ENCODE assay signal across 9 cellular contexts in genomic region chr19:56567274-56568120, GRCh38. TPM values are rescaled to one million over a fixed set of nuclear protein-coding genes. Genes with fewer than 3 reads are reported as not detected.
A peak's percentile ranks its signal among the peaks of the same experiment; 100 is the strongest.
DNase-seq lines count a peak whose midpoint lies in the region; ATAC-seq, FAIRE-seq and TF ChIP-seq lines count a peak whose summit lies in the region.
"Had no signal": no experiment of that assay in that cellular context is flagged by ENCODE, and none has a peak within 500 bp of the region (broad histone marks: within the 10 kb centered on the region; RNA-seq: fewer than 3 reads in every experiment).

TSS of gene ZNF470 (plus strand) at chr19:56567468. CDS start at chr19:56570312, 2,844 bp downstream.

- H3K36me3 ChIP-seq in HepG2 (replicated peaks in 1 of 2; ENCODE audit: control insufficient read depth in 1 of 2, insufficient read depth in 2 of 2, low read length in 2 of 2) = no peaks in the 10 kb centered on the region

- no peak within 1 kb of the TSS for H3K4me3 ChIP-seq in HepG2 (replicated peaks in 1 of 3; ENCODE audit: insufficient read depth in 1 of 3, low read depth in 2 of 3, low read length in 3 of 3)

- TF ChIP-seq RAD21 in HepG2 (CRISPR knock-in tag; IDR thresholded peaks at IDR 0.05) = no peak

- H3K9me3 ChIP-seq in HepG2 (ENCODE audit: low read length) = peaks cover 92% of the 10 kb centered on the region

- H3K27ac ChIP-seq in 22Rv1 (peak within 1 kb of the TSS; percentile 67), HepG2 (ENCODE audit: extremely low read length, insufficient read depth, low read length) (no peak within 1 kb of the TSS)

- FAIRE-seq in HepG2 (lab: Jason Lieb, UNC) = no peak
- FAIRE-seq: G401.6 had no signal

- TF ChIP-seq EP300 in HepG2 (IDR thresholded peaks at IDR 0.05; ENCODE audit: low read depth in 2 of 2, low read length in 2 of 2) (no peak), HepG2 (CRISPR knock-in tag; IDR thresholded peaks at IDR 0.05; ENCODE audit: borderline replicate concordance) (no peak)

- no peak within 1 kb of the TSS for H2AFZ ChIP-seq in HepG2 (ENCODE audit: low read length)

- TF ChIP-seq CTCF in 22Rv1 (IDR thresholded peaks at IDR 0.05) = no peak
- TF ChIP-seq CTCF in HepG2 (CRISPR knock-in tag; IDR thresholded peaks at IDR 0.05) = no peak

- no peak within 1 kb of the TSS for H3K4me2 ChIP-seq in HepG2 (ENCODE audit: low read depth, low read length)

- H3K27me3 ChIP-seq in HepG2 (ENCODE audit: control insufficient read depth in 1 of 2, insufficient read depth in 2 of 2, low read length in 2 of 2) = no peaks in the 10 kb centered on the region

- H3K4me1 ChIP-seq in HepG2 (ENCODE audit: insufficient read depth, low read length) = no peaks in the 10 kb centered on the region

- 56% methylated on average over 61 of the region's 66 CpGs for whole genome bisulfite sequencing in HepG2 (ENCODE audit: low lambda C conversion rate)

- in situ Hi-C loops in HepG2 (cut with HindIII; ENCODE audit: extremely low pct_ligation_motif_present, low pct_unique_long_range_greater_than_20kb) = no loop called here

- H4K20me1 ChIP-seq in HepG2 (ENCODE audit: insufficient read depth, low read length) = no peaks in the 10 kb centered on the region

- no TSS peak for BruUV-seq in HepG2 (replicated peaks; lab: Mats Ljungman, UMichigan)

- TF ChIP-seq POLR2A in GM18526 (IDR thresholded peaks at IDR 0.05; ENCODE audit: extremely low read depth, insufficient read length) (peak; percentile 52), HepG2 (IDR thresholded peaks at IDR 0.05; ENCODE audit: insufficient read depth in 1 of 2, low read depth in 2 of 2, low read length in 2 of 2) (no peak)

- intact Hi-C loops in HepG2 (cut with micrococcal nuclease; ENCODE audit: unreplicated experiment) = no loop called here

- H3K79me2 ChIP-seq in HepG2 (ENCODE audit: insufficient read depth, low read length) = no peaks in the 10 kb centered on the region

- ATAC-seq in HG03064 (IDR thresholded peaks at IDR 0.05; ENCODE audit: low read depth, unreplicated experiment) (peak; percentile 96), HepG2 (no peak)

- no peak within 1 kb of the TSS for H3K9ac ChIP-seq in HepG2 (ENCODE audit: insufficient read depth, low read depth, low read length)

- POLR2A ChIA-PET in HepG2 (lab: Yijun Ruan, JAX) = no interaction called here

- peak; percentile 86 for DNase-seq in NCI-H460 (ENCODE audit: extremely low read depth, low read depth)
- DNase-seq in activated CD4-positive, alpha-beta T cell treated with anti-CD3 and anti-CD28 coated beads, Interleukin-2, amount 50 U/mL, for 48 hours = peak; percentile 90 to 93
- DNase-seq in dermis microvascular lymphatic vessel endothelial cell (ENCODE audit: low read depth in 2 of 2) = peak; percentile 82 to 93
- no peak for DNase-seq in HepG2 (ENCODE audit: low spot score)
- DNase-seq in stimulated activated CD4-positive, alpha-beta T cell treated with anti-CD3 and anti-CD28 coated beads, Interleukin-2, amount 100 ng/mL, for 4 hours (ENCODE audit: low read depth) = peak; percentile 82

- CTCF ChIA-PET in HepG2 (lab: Yijun Ruan, JAX; ENCODE audit: low intra/inter-chr PET ratio, low total read pairs) = no interaction called here

TF ChIP-seq in HepG2, 621 proteins besides CTCF, POLR2A, EP300 and RAD21:
- TF ChIP-seq MIER2 (CRISPR knock-in tag; IDR thresholded peaks at IDR 0.05) (no peak), ZNF24 (IDR thresholded peaks at IDR 0.05) (no peak), GABPA (IDR thresholded peaks at IDR 0.05; ENCODE audit: low read depth, low read length) (peak; percentile 30), GABPA (CRISPR knock-in tag; IDR thresholded peaks at IDR 0.05; ENCODE audit: low read depth) (peak; percentile 59), GABPB1 (CRISPR knock-in tag; IDR thresholded peaks at IDR 0.05) (peak; percentile 57), THAP11 (CRISPR knock-in tag; IDR thresholded peaks at IDR 0.05) (peak; percentile 32; the same call in 1 of the 2 replicates), ELF4 (CRISPR knock-in tag; IDR thresholded peaks at IDR 0.05; ENCODE audit: borderline replicate concordance) (no peak), GRHL1 (CRISPR knock-in tag; conservative IDR thresholded peaks at IDR 0.05) (no peak), ZNF143 (CRISPR knock-in tag; IDR thresholded peaks at IDR 0.05) (peak; percentile 57)

RNA-seq across cellular contexts. Expression of gene ZNF470, which starts in this region (rescaled TPM):
- 1.8 and 2.0 TPM in 2 replicates for total RNA-seq in NCI-H460 (2014; rRNA removed; shearing (Covaris generic))
- polyA plus RNA-seq in NCI-H460 (2014; cell fraction: nucleus; rRNA removed) = 2.0 and 5.3 TPM in 2 replicates
- total RNA-seq in dermis microvascular lymphatic vessel endothelial cell (3.1 and 3.5 TPM in 2 replicates), HepG2 (2016; rRNA removed; fragmentation: Illumina TruSeq; extraction: Trizol) (not detected in 2 replicates)
- not detected in 2 replicates for total RNA-seq in HepG2 (2016; cell fraction: cytosol; rRNA removed; fragmentation: Illumina TruSeq; extraction: Trizol; ENCODE audit: low read depth)
- not detected in 2 replicates for total RNA-seq in HepG2 (2016; cell fraction: insoluble cytoplasmic fraction; rRNA removed; fragmentation: Illumina TruSeq; extraction: Trizol)
- total RNA-seq in HepG2 (2016; cell fraction: membrane; rRNA removed; fragmentation: Illumina TruSeq; extraction: Trizol) = not detected in 2 replicates
- total RNA-seq in HepG2 (2016; cell fraction: nucleus; rRNA removed; fragmentation: Illumina TruSeq; extraction: Trizol) = not detected in 2 replicates
- not detected in 2 replicates for polyA plus RNA-seq in HepG2 (2011; rRNA removed)
- polyA plus RNA-seq in HepG2 (2011; cell fraction: cytosol; rRNA removed) = not detected in 2 replicates
- not detected in 2 replicates for polyA plus RNA-seq in HepG2 (2011; cell fraction: nucleus; rRNA removed)
- polyA plus RNA-seq in HepG2 (2012) = not detected in 2 replicates
- polyA plus RNA-seq in HepG2 (2016; cell fraction: cytosol; fragmentation: Illumina TruSeq; extraction: Trizol; ENCODE audit: low read depth) = not detected in 2 replicates
- not detected in 2 replicates for polyA plus RNA-seq in HepG2 (2016; cell fraction: insoluble cytoplasmic fraction; fragmentation: Illumina TruSeq; extraction: Trizol; ENCODE audit: low read depth)
- polyA plus RNA-seq in HepG2 (2016; cell fraction: membrane; fragmentation: Illumina TruSeq; extraction: Trizol; ENCODE audit: low read depth) = not detected in 2 replicates
- polyA plus RNA-seq in HepG2 (2016; cell fraction: nucleus; fragmentation: Illumina TruSeq; extraction: Trizol; ENCODE audit: insufficient read depth, low read depth) = not detected in 2 replicates
- 0.06 TPM in 1 of 2 replicates, not detected in the other for polyA minus RNA-seq in HepG2 (2011; rRNA and poly(A)+ RNA removed; ENCODE audit: low replicate concordance)
- not detected in 2 replicates for polyA minus RNA-seq in HepG2 (2011; cell fraction: cytosol; rRNA and poly(A)+ RNA removed)
- 0.12 TPM in 1 of 2 replicates, not detected in the other for polyA minus RNA-seq in HepG2 (2011; cell fraction: nucleus; rRNA and poly(A)+ RNA removed)
